20 cellular contexts compared by ENCODE assay signal in the genomic region with DNA sequence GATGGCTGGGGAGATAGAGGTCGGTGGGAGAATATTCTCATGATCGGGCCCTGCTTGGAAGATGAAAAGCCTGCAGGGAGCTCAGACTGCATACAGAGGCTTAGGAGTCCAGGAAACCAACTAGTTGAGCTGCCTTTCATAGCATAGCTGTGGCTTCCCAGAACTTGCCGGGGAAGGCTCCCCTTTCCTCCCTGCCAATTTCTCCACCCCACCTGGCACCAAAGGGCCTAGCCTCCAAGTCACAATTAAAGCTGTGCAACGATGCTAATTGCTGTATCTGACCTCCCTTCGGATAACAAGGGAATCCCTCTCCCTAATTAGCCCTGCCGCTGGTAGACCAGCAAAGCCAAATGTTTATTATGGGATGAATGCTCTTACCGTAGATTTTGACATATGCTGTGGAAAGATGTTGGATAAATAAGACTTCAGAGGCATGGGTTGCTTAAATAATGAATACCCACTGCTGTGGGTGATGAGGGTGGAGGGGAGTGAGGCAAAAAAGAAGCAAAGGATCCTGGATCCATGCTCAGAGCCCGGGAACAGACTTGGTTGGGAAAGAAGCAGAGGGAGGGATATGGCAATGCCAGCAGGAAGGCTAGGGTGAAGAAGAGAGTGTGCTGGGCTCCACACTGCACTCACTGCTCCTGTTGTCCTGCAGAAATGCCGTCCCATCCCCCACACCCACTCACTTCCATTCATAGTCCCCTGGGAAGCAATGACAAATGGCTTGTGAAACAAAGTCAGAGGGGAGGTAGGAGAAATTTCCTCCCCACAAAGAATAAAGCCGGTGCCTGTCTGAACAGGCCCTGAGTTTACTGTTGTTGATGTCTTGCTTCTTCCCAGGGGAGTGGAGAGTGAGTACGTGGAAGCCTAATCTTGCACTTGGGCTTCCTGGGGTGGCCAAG.
DNase-seq lines count a peak whose midpoint lies in the region; ATAC-seq and TF ChIP-seq lines count a peak whose summit lies in the region.
"Had no signal": no experiment of that assay in that cellular context is flagged by ENCODE, and none has a peak within 500 bp of the region (broad histone marks: within the 10 kb centered on the region; RNA-seq: fewer than 3 reads in every experiment).

No MANE protein-coding gene starts in this region.

- peaks cover 10% of the 10 kb centered on the region for H3K27me3 Mint-ChIP-seq in brain
- H3K27me3 Mint-ChIP-seq: activated CD4-positive, alpha-beta T cell treated with anti-CD3 and anti-CD28 coated beads, Interleukin-2, amount 10 ng/mL, durations not matched to agents 24 days and 14 days; activated CD8-positive, alpha-beta memory T cell treated with anti-CD3 and anti-CD28 coated beads, Interleukin-2, amount 10 ng/mL, durations not matched to agents 7 days and 5 days; activated naive CD4-positive, alpha-beta T cell treated with anti-CD3 and anti-CD28 coated beads, Interleukin-2, amount 50 U/mL, for 24 hours; T-helper 17 cell had no signal

- peak; percentile 55 for DNase-seq in Ammon's horn (ENCODE audit: low spot score)
- DNase-seq in NCI-H1694 treated with DMSO at 0.1 percent for 48 hours (lab: John Stamatoyannopoulos, UW), result peak; percentile 36
- peak; percentile 8 for DNase-seq in inferior parietal cortex (ENCODE audit: extremely low spot score)
- DNase-seq in stimulated activated CD4-positive, alpha-beta T cell treated with anti-CD3 and anti-CD28 coated beads, Interleukin-4, amount 100 ng/mL, for 4 hours, result no peak
- no peak for DNase-seq in activated naive CD4-positive, alpha-beta T cell treated with anti-CD3 and anti-CD28 coated beads, Interleukin-2, amount 50 U/mL, for 72 hours (ENCODE audit: low spot score in 2 of 2)
- DNase-seq: activated CD4-positive, alpha-beta T cell treated with anti-CD3 and anti-CD28 coated beads, Interleukin-2, amount 10 ng/mL, durations not matched to agents 24 days and 14 days; activated CD8-positive, alpha-beta memory T cell treated with anti-CD3 and anti-CD28 coated beads, Interleukin-2, amount 10 ng/mL, durations not matched to agents 7 days and 5 days; mesenchymal stem cell; naive thymus-derived CD4-positive, alpha-beta T cell; NCI-H187 treated with DMSO at 0.1 percent for 48 hours; NCI-H524 treated with DMSO at 0.1 percent for 48 hours; T-helper 17 cell; upper lobe of right lung had no signal

- peaks cover 0 to 13% (median 9%) of the 10 kb centered on the region in 5 experiments for H3K9me3 Mint-ChIP-seq in brain
- H3K9me3 Mint-ChIP-seq in activated naive CD4-positive, alpha-beta T cell treated with anti-CD3 and anti-CD28 coated beads, Interleukin-2, amount 50 U/mL, for 72 hours, result peaks cover 14 to 42% of the 10 kb centered on the region in 2 donors
- H3K9me3 Mint-ChIP-seq: activated CD4-positive, alpha-beta T cell treated with anti-CD3 and anti-CD28 coated beads, Interleukin-2, amount 10 ng/mL, durations not matched to agents 24 days and 14 days; activated naive CD4-positive, alpha-beta T cell treated with anti-CD3 and anti-CD28 coated beads, Interleukin-2, amount 50 U/mL, for 24 hours; activated T-helper 1 cell treated with anti-CD3 and anti-CD28 coated beads, Interleukin-12 subunit alpha, Interleukin-12 subunit beta, Interleukin-2, Interleukin-4 antibody, amounts not matched to agents 30 ng/mL and 10 ng/mL and 1 ng/mL, durations not matched to agents 14 hours and 24 hours and 36 hours had no signal

- peaks cover 36% of the 10 kb centered on the region for H3K4me1 Mint-ChIP-seq in brain
- H3K4me1 Mint-ChIP-seq: activated CD4-positive, alpha-beta T cell treated with anti-CD3 and anti-CD28 coated beads, Interleukin-2, amount 10 ng/mL, durations not matched to agents 24 days and 14 days; activated CD8-positive, alpha-beta memory T cell treated with anti-CD3 and anti-CD28 coated beads, Interleukin-2, amount 10 ng/mL, durations not matched to agents 7 days and 5 days; activated naive CD4-positive, alpha-beta T cell treated with anti-CD3 and anti-CD28 coated beads, Interleukin-2, amount 50 U/mL, for 24 hours; naive thymus-derived CD4-positive, alpha-beta T cell; T-helper 17 cell had no signal

- no peak for ATAC-seq in GM21825 (IDR thresholded peaks at IDR 0.05; ENCODE audit: unreplicated experiment)
- no peak for ATAC-seq in GM18861 (IDR thresholded peaks at IDR 0.05; ENCODE audit: unreplicated experiment)
- no peak for ATAC-seq in activated naive CD4-positive, alpha-beta T cell treated with anti-CD3 and anti-CD28 coated beads, Interleukin-2, amount 50 U/mL, for 72 hours
- ATAC-seq: activated CD8-positive, alpha-beta memory T cell treated with anti-CD3 and anti-CD28 coated beads, Interleukin-2, amount 10 ng/mL, durations not matched to agents 7 days and 5 days; HCT116; naive thymus-derived CD4-positive, alpha-beta T cell; sciatic nerve; T-helper 17 cell; upper lobe of right lung had no signal

- peaks cover 3% of the 10 kb centered on the region for H3K36me3 Mint-ChIP-seq in brain
- H3K36me3 Mint-ChIP-seq in activated naive CD4-positive, alpha-beta T cell treated with anti-CD3 and anti-CD28 coated beads, Interleukin-2, amount 50 U/mL, for 72 hours, result peaks cover 5 to 6% of the 10 kb centered on the region in 2 donors
- H3K36me3 Mint-ChIP-seq: activated CD8-positive, alpha-beta memory T cell treated with anti-CD3 and anti-CD28 coated beads, Interleukin-2, amount 10 ng/mL, durations not matched to agents 7 days and 5 days; activated naive CD4-positive, alpha-beta T cell treated with anti-CD3 and anti-CD28 coated beads, Interleukin-2, amount 50 U/mL, for 24 hours had no signal

- no peak overlapping the region for H3K4me3 Mint-ChIP-seq in brain
- H3K4me3 Mint-ChIP-seq: activated CD4-positive, alpha-beta T cell treated with anti-CD3 and anti-CD28 coated beads, Interleukin-2, amount 10 ng/mL, durations not matched to agents 24 days and 14 days; activated CD8-positive, alpha-beta memory T cell treated with anti-CD3 and anti-CD28 coated beads, Interleukin-2, amount 10 ng/mL, durations not matched to agents 7 days and 5 days; activated naive CD4-positive, alpha-beta T cell treated with anti-CD3 and anti-CD28 coated beads, Interleukin-2, amount 50 U/mL, for 24 hours; activated T-helper 1 cell treated with anti-CD3 and anti-CD28 coated beads, Interleukin-12 subunit alpha, Interleukin-12 subunit beta, Interleukin-2, Interleukin-4 antibody, amounts not matched to agents 30 ng/mL and 10 ng/mL and 1 ng/mL, durations not matched to agents 14 hours and 24 hours and 36 hours; naive thymus-derived CD4-positive, alpha-beta T cell; T-helper 17 cell had no signal

- no peak for TF ChIP-seq CTCF in brain (conservative IDR thresholded peaks at IDR 0.05)

- peak overlapping the region in 3 of 5 experiments; percentile 42 to 91 (median 84) for H3K27ac Mint-ChIP-seq in brain
- no peak overlapping the region for H3K27ac Mint-ChIP-seq in activated naive CD4-positive, alpha-beta T cell treated with anti-CD3 and anti-CD28 coated beads, Interleukin-2, amount 50 U/mL, for 72 hours
- H3K27ac Mint-ChIP-seq: activated CD4-positive, alpha-beta T cell treated with anti-CD3 and anti-CD28 coated beads, Interleukin-2, amount 10 ng/mL, durations not matched to agents 24 days and 14 days; activated CD8-positive, alpha-beta memory T cell treated with anti-CD3 and anti-CD28 coated beads, Interleukin-2, amount 10 ng/mL, durations not matched to agents 7 days and 5 days; activated naive CD4-positive, alpha-beta T cell treated with anti-CD3 and anti-CD28 coated beads, Interleukin-2, amount 50 U/mL, for 24 hours; activated T-helper 1 cell treated with anti-CD3 and anti-CD28 coated beads, Interleukin-12 subunit alpha, Interleukin-12 subunit beta, Interleukin-2, Interleukin-4 antibody, amounts not matched to agents 30 ng/mL and 10 ng/mL and 1 ng/mL, durations not matched to agents 14 hours and 24 hours and 36 hours; naive thymus-derived CD4-positive, alpha-beta T cell; T-helper 17 cell had no signal

Comparison
In these comparisons a context has a peak if more than half of its experiments do, and no peak if none do; other contexts are left out.
1. DNase-seq: peak in Ammon's horn (single experiment), NCI-H1694 treated with DMSO at 0.1 percent for 48 hours (single experiment) and inferior parietal cortex (single experiment); none in stimulated activated CD4-positive, alpha-beta T cell treated with anti-CD3 and anti-CD28 coated beads, Interleukin-4, amount 100 ng/mL, for 4 hours (0 of 2) and activated naive CD4-positive, alpha-beta T cell treated with anti-CD3 and anti-CD28 coated beads, Interleukin-2, amount 50 U/mL, for 72 hours (0 of 2).
2. H3K27ac Mint-ChIP-seq: peak in brain (3 of 5); none in activated naive CD4-positive, alpha-beta T cell treated with anti-CD3 and anti-CD28 coated beads, Interleukin-2, amount 50 U/mL, for 72 hours (0 of 2).